ENCODE assay signal across 20 cellular contexts in genomic region chr7:11109659-11110058, GRCh38.
A peak's percentile ranks its signal among the peaks of the same experiment; 100 is the strongest.
DNase-seq lines count a peak whose midpoint lies in the region; ATAC-seq, FAIRE-seq and TF ChIP-seq lines count a peak whose summit lies in the region.
"Had no signal": no experiment of that assay in that cellular context is flagged by ENCODE, and none has a peak within 500 bp of the region (broad histone marks: within the 10 kb centered on the region; RNA-seq: fewer than 3 reads in every experiment).

No MANE protein-coding gene starts in this region.

- intact Hi-C loops in HepG2 (cut with micrococcal nuclease; ENCODE audit: unreplicated experiment), result no loop called here
- intact Hi-C loops in right lobe of liver (cut with DNase I), result no loop called here
- intact Hi-C loops in K562 (cut with micrococcal nuclease), result no loop called here

- H3K4me2 ChIP-seq in HepG2 (ENCODE audit: low read depth, low read length) (no peak overlapping the region), K562 (ENCODE audit: insufficient read depth, low read length) (no peak overlapping the region)
- H3K4me2 ChIP-seq: GM23338 had no signal

- H2AFZ ChIP-seq in HepG2 (ENCODE audit: low read length) (no peak overlapping the region), K562 (ENCODE audit: low read depth, low read length) (no peak overlapping the region)
- H2AFZ ChIP-seq: GM23338 had no signal

- H3K9me1 ChIP-seq in K562 (ENCODE audit: control insufficient read depth, insufficient read depth, low read length), result no peaks in the 10 kb centered on the region

- no peak overlapping the region for H3K27ac ChIP-seq in HepG2 (ENCODE audit: extremely low read length, insufficient read depth, low read length)
- no peak overlapping the region for H3K27ac ChIP-seq in right lobe of liver
- H3K27ac ChIP-seq in K562 (ENCODE audit: extremely low read depth, low read depth, low read length), result no peak overlapping the region
- H3K27ac ChIP-seq: 22Rv1 had no signal

- H3K27me3 ChIP-seq in HepG2 (ENCODE audit: control insufficient read depth in 1 of 2, insufficient read depth in 2 of 2, low read length in 2 of 2) (no peaks in the 10 kb centered on the region), right lobe of liver (no peaks in the 10 kb centered on the region), K562 (ENCODE audit: control insufficient read depth in 2 of 2, insufficient read depth in 2 of 2, low read length in 2 of 2) (no peaks in the 10 kb centered on the region)

- no peaks in the 10 kb centered on the region for H3K9me3 ChIP-seq in HepG2 (ENCODE audit: low read length)
- H3K9me3 ChIP-seq in right lobe of liver, result no peaks in the 10 kb centered on the region
- no peaks in the 10 kb centered on the region for H3K9me3 ChIP-seq in K562 (replicated peaks; ENCODE audit: control insufficient read depth, insufficient read depth, low read depth, low read length)
- H3K9me3 ChIP-seq: HAP-1 had no signal

- no TSS peak for BruUV-seq in HepG2 (replicated peaks; lab: Mats Ljungman, UMichigan)
- no TSS peak for BruUV-seq in K562 (replicated peaks; lab: Mats Ljungman, UMichigan)

- POLR2A ChIA-PET in HepG2 (lab: Yijun Ruan, JAX), result no interaction called here
- POLR2A ChIA-PET in K562 (lab: Yijun Ruan, JAX), result no interaction called here

- no peak for TF ChIP-seq CTCF in HepG2 (CRISPR knock-in tag; IDR thresholded peaks at IDR 0.05)
- no peak for TF ChIP-seq CTCF in right lobe of liver (IDR thresholded peaks at IDR 0.05)
- no peak for TF ChIP-seq CTCF in K562 (IDR thresholded peaks at IDR 0.05 in 2 of 3, conservative IDR thresholded peaks at IDR 0.05 in 1 of 3; ENCODE audit: insufficient read depth in 2 of 3, low read depth in 1 of 3, low read length in 3 of 3)

- no peaks in the 10 kb centered on the region for H3K4me1 ChIP-seq in HepG2 (ENCODE audit: insufficient read depth, low read length)
- H3K4me1 ChIP-seq in right lobe of liver, result no peaks in the 10 kb centered on the region
- no peaks in the 10 kb centered on the region for H3K4me1 ChIP-seq in K562 (replicated peaks in 1 of 2; ENCODE audit: control insufficient read depth in 2 of 2, insufficient read depth in 2 of 2, low read length in 2 of 2)
- H3K4me1 ChIP-seq: HAP-1 had no signal

- no peak overlapping the region for H3K9ac ChIP-seq in HepG2 (ENCODE audit: insufficient read depth, low read depth, low read length)
- no peak overlapping the region for H3K9ac ChIP-seq in K562 (ENCODE audit: insufficient read depth in 1 of 2, low read depth in 2 of 2, low read length in 2 of 2)

- H3K4me3 ChIP-seq in HepG2 (replicated peaks in 1 of 3; ENCODE audit: insufficient read depth in 1 of 3, low read depth in 2 of 3, low read length in 3 of 3) (no peak overlapping the region), right lobe of liver (no peak overlapping the region), K562 (no peak overlapping the region)
- H3K4me3 ChIP-seq: GM23338, HAP-1 had no signal

- H3K36me3 ChIP-seq in HepG2 (replicated peaks in 1 of 2; ENCODE audit: control insufficient read depth in 1 of 2, insufficient read depth in 2 of 2, low read length in 2 of 2) (peaks cover 0 to 5% of the 10 kb centered on the region in 2 experiments; a peak in 1 of 5 replicates), right lobe of liver (peaks cover 0 to 7% (median 0%) of the 10 kb centered on the region in 4 donors), K562 (ENCODE audit: control insufficient read depth, insufficient read depth, low read length) (no peaks in the 10 kb centered on the region; the same call in 2 of the 3 replicates)
- H3K36me3 ChIP-seq: HAP-1 had no signal

- no peaks in the 10 kb centered on the region for H4K20me1 ChIP-seq in HepG2 (ENCODE audit: insufficient read depth, low read length)
- no peaks in the 10 kb centered on the region for H4K20me1 ChIP-seq in K562 (replicated peaks; ENCODE audit: control insufficient read depth, insufficient read depth, low read length)

- FAIRE-seq in HepG2 (lab: Jason Lieb, UNC) (no peak), K562 (lab: Jason Lieb, UNC) (no peak), islet of Langerhans (lab: Jason Lieb, UNC) (peak; percentile 89)
- FAIRE-seq: GM12891, GM18507 had no signal

- no peaks in the 10 kb centered on the region for H3K79me2 ChIP-seq in HepG2 (ENCODE audit: insufficient read depth, low read length)
- no peaks in the 10 kb centered on the region for H3K79me2 ChIP-seq in K562 (ENCODE audit: control insufficient read depth, insufficient read depth, low read length)

- CTCF ChIA-PET in HepG2 (lab: Yijun Ruan, JAX; ENCODE audit: low intra/inter-chr PET ratio, low total read pairs) (no interaction called here), K562 (lab: Yijun Ruan, JAX; ENCODE audit: low intra/inter-chr PET ratio) (no interaction called here)

- in situ Hi-C loops in HepG2 (cut with HindIII; ENCODE audit: extremely low pct_ligation_motif_present, low pct_unique_long_range_greater_than_20kb), result no loop called here
- in situ Hi-C loops in K562 (cut with MboI), result no loop called here

- no peak for TF ChIP-seq POLR2A in HepG2 (IDR thresholded peaks at IDR 0.05; ENCODE audit: insufficient read depth in 1 of 2, low read depth in 2 of 2, low read length in 2 of 2)
- TF ChIP-seq POLR2A in right lobe of liver (IDR thresholded peaks at IDR 0.05), result no peak
- no peak for TF ChIP-seq POLR2A in K562 (conservative IDR thresholded peaks at IDR 0.05)

- DNase-seq in HepG2 (ENCODE audit: low spot score) (no peak), right lobe of liver (no peak), K562 (ENCODE audit: extremely low read depth in 1 of 4, low spot score in 3 of 4) (no peak), SHP77 (lab: John Stamatoyannopoulos, UW) (no peak)
- DNase-seq: C1 segment of cervical spinal cord; Calu3; CD4-positive, alpha-beta memory T cell; COR-L47; DMS53; DMS79 treated with DMSO at 0.1 percent for 48 hours; GF-D8; HFFc6 had no signal

- no peak for ATAC-seq in HepG2
- ATAC-seq in right lobe of liver, result no peak
- no peak for ATAC-seq in K562
- no peak for ATAC-seq in GM18519 (IDR thresholded peaks at IDR 0.05; ENCODE audit: low FRiP score, unreplicated experiment)
- ATAC-seq in GM21619 (IDR thresholded peaks at IDR 0.05; ENCODE audit: unreplicated experiment), result no peak
- ATAC-seq: GM23338 had no signal

- no peak for TF ChIP-seq RAD21 in HepG2 (CRISPR knock-in tag; IDR thresholded peaks at IDR 0.05)
- no peak for TF ChIP-seq RAD21 in K562 (CRISPR knock-in tag; conservative IDR thresholded peaks at IDR 0.05 in 1 of 2, IDR thresholded peaks at IDR 0.05 in 1 of 2)

- TF ChIP-seq EP300 in HepG2 (IDR thresholded peaks at IDR 0.05; ENCODE audit: low read depth in 2 of 2, low read length in 2 of 2) (no peak), HepG2 (CRISPR knock-in tag; IDR thresholded peaks at IDR 0.05; ENCODE audit: borderline replicate concordance) (no peak), K562 (IDR thresholded peaks at IDR 0.05; ENCODE audit: low read length) (no peak)

TF ChIP-seq in HepG2, 621 proteins besides CTCF, POLR2A, EP300 and RAD21 (continues in another document):
- TF ChIP-seq ZBED4 (CRISPR knock-in tag; IDR thresholded peaks at IDR 0.05; ENCODE audit: borderline replicate concordance), result no peak

TF ChIP-seq in K562, 482 proteins besides CTCF, POLR2A, EP300 and RAD21:
- TF ChIP-seq MAFK (IDR thresholded peaks at IDR 0.05; ENCODE audit: low read length), result peak; percentile 65; the same call in 1 of the 2 replicates
- TF ChIP-seq ZNF277 (CRISPR knock-in tag; IDR thresholded peaks at IDR 0.05; ENCODE audit: borderline replicate concordance), result no peak
- peak; percentile 90 for TF ChIP-seq ZNF316 (IDR thresholded peaks at IDR 0.05)
- TF ChIP-seq HNRNPH1 (optimal IDR thresholded peaks at IDR 0.05; ENCODE audit: low read depth, low read length), result no peak
- peak; percentile 63 for TF ChIP-seq MAFF (IDR thresholded peaks at IDR 0.05; ENCODE audit: low read length)
- TF ChIP-seq MAFG (tag; conservative IDR thresholded peaks at IDR 0.05), result peak; percentile 38; the same call in 1 of the 2 replicates
- peak; percentile 73 for TF ChIP-seq C11orf30 (IDR thresholded peaks at IDR 0.05; ENCODE audit: low read depth)

Comparison
In these comparisons a context has a peak if more than half of its experiments do, and no peak if none do; other contexts are left out.
1. Of the 241 proteins assayed by ChIP-seq in both HepG2 and K562: peak only in HepG2: none; only in K562: MAFG; in both: MAFF and MAFK; in neither: 238.